Comparison of ENCODE assay signal across 9 cellular contexts in the genomic region with DNA sequence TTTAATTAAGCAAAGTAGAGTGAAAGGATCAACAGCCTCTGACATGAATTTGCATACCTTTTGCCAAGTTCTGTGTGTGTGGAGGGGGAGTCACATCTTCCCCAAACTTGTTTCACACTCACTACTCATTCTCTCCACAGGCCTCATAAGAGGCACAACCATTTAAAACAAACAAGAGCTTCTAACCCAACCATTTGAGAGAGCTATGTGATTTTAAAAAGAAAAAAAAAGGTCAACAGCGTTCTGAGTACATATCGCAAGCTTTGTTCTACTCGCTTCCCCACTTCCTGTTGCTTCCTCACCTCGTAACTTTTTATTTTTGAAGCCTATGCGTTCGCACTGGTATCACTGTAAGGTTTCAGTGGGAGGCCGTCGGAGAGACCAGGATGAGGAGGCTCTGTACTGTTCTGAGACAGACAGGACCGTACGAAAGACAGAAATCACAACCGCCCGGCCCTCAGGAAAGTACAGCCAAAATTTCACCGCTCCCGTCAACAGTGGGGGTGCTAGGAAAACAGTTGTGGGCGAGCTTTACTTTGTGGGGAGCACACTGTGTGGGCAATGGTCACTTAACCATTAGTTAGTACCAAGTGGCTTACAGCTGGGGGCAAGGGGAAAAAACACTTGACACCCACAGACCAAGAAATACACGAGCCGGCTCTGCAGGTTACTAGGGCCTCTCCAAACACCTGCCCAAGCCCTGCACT.
DNase-seq lines count a peak whose midpoint lies in the region; ATAC-seq and TF ChIP-seq lines count a peak whose summit lies in the region.
"Had no signal": no experiment of that assay in that cellular context is flagged by ENCODE, and none has a peak within 500 bp of the region (broad histone marks: within the 10 kb centered on the region; RNA-seq: fewer than 3 reads in every experiment).

No MANE protein-coding gene starts in this region.

- peak overlapping the region; percentile 57 to 74 for H3K4me3 Mint-ChIP-seq in effector memory CD8-positive, alpha-beta T cell

- H3K36me3 ChIP-seq in WERI-Rb-1, result no peaks in the 10 kb centered on the region

- no peak overlapping the region for H3K4me3 ChIP-seq in WERI-Rb-1 (ENCODE audit: low read depth, low read length)

- H3K36me3 Mint-ChIP-seq in effector memory CD8-positive, alpha-beta T cell (ENCODE audit: insufficient read depth), result peaks cover 9% of the 10 kb centered on the region

- no peak for TF ChIP-seq CTCF in WERI-Rb-1 (IDR thresholded peaks at IDR 0.05; ENCODE audit: low read depth, low read length)

- H3K4me1 Mint-ChIP-seq in effector memory CD8-positive, alpha-beta T cell (ENCODE audit: low read depth in 2 of 2), result peaks cover 76 to 89% of the 10 kb centered on the region in 2 donors

- H3K9me3 Mint-ChIP-seq in effector memory CD8-positive, alpha-beta T cell, result no peaks in the 10 kb centered on the region

- H3K27me3 Mint-ChIP-seq in effector memory CD8-positive, alpha-beta T cell, result no peaks in the 10 kb centered on the region

- peak; percentile 45 to 56 for DNase-seq in activated CD4-positive, alpha-beta T cell treated with anti-CD3 and anti-CD28 coated beads for 4 hours
- peak; percentile 50 to 63 (median 54) for DNase-seq in effector memory CD8-positive, alpha-beta T cell
- DNase-seq in stimulated activated naive CD4-positive, alpha-beta T cell treated with Interleukin-2 at 50 U/mL for 16 hours (lab: John Stamatoyannopoulos, UW), result peak; percentile 73
- DNase-seq in NCI-H524 (lab: John Stamatoyannopoulos, UW) (no peak), NCI-H2107 (lab: John Stamatoyannopoulos, UW) (no peak), NCI-H2029 treated with DMSO at 0.1 percent for 48 hours (lab: John Stamatoyannopoulos, UW) (no peak), WERI-Rb-1 (no peak)
- DNase-seq: MM.1S had no signal

- ATAC-seq in HG02763 (IDR thresholded peaks at IDR 0.05; ENCODE audit: unreplicated experiment), result peak; percentile 57
- peak; percentile 78 for ATAC-seq in effector memory CD8-positive, alpha-beta T cell (replicated peaks)

- H3K27ac ChIP-seq in WERI-Rb-1, result no peak overlapping the region

- no peaks in the 10 kb centered on the region for H3K27me3 ChIP-seq in WERI-Rb-1 (ENCODE audit: insufficient read depth, low read depth, severe bottlenecking)

- H3K9me3 ChIP-seq in WERI-Rb-1 (ENCODE audit: severe bottlenecking), result no peaks in the 10 kb centered on the region

- peak overlapping the region; percentile 95 to 97 for H3K27ac Mint-ChIP-seq in effector memory CD8-positive, alpha-beta T cell

Comparison
In these comparisons a context has a peak if more than half of its experiments do, and no peak if none do; other contexts are left out.
1. DNase-seq: peak in activated CD4-positive, alpha-beta T cell treated with anti-CD3 and anti-CD28 coated beads for 4 hours (2 of 2), effector memory CD8-positive, alpha-beta T cell (3 of 3) and stimulated activated naive CD4-positive, alpha-beta T cell treated with Interleukin-2 at 50 U/mL for 16 hours (single experiment); none in NCI-H524 (0 of 2), NCI-H2107 (single experiment), NCI-H2029 treated with DMSO at 0.1 percent for 48 hours (single experiment) and WERI-Rb-1 (single experiment).